1 cellular context compared by ENCODE assay signal in genomic region chr5:35758151-35758724, GRCh38.
TF ChIP-seq lines count a peak whose summit lies in the region.

No MANE protein-coding gene starts in this region.

TF ChIP-seq in HepG2, 621 proteins besides CTCF, POLR2A, EP300 and RAD21 (continued from another document):
- TF ChIP-seq MLXIP (CRISPR knock-in tag; IDR thresholded peaks at IDR 0.05; ENCODE audit: borderline replicate concordance) (no peak), FOXA1 (IDR thresholded peaks at IDR 0.05) (no peak), FOXA1 (CRISPR knock-in tag; IDR thresholded peaks at IDR 0.05) (0 out of 2 replicates have a peak, but pooled peaks have one; percentile 4), EED (CRISPR knock-in tag; IDR thresholded peaks at IDR 0.05) (no peak), ZKSCAN1 (IDR thresholded peaks at IDR 0.05; ENCODE audit: low read length) (no peak), HNF4A (CRISPR knock-in tag; IDR thresholded peaks at IDR 0.05) (peak; percentile 27; the same call in 1 of the 2 replicates), TFAP4 (IDR thresholded peaks at IDR 0.05; ENCODE audit: borderline replicate concordance, low read depth) (0 out of 2 replicates have a peak, but pooled peaks have one; percentile 33), ARID5B (CRISPR knock-in tag; IDR thresholded peaks at IDR 0.05) (0 out of 2 replicates have a peak, but pooled peaks have one; percentile 28)
